Comparison of ENCODE assay signal across 2 cellular contexts in the genomic region with DNA sequence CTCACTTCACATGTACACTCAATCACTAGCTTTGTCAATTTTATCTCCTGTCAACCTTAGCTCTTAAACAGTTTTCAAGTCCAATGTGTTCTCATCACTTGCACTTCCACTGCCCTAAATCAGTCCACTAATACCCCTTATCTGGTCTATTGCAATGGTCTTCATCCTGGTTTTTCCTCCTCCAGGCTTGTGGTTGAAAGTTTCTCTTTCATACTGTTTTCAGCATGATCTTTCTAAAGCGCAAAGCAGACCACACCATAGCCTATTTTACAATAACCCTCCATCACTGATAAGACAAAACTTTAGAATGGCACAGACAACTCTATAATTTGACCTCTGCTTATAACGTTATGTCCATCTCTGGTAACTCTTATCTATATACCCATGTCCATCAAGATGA.
TF ChIP-seq lines count a peak whose summit lies in the region.

No MANE protein-coding gene starts in this region.

TF ChIP-seq in endothelial cell of umbilical vein, 7 proteins besides CTCF, POLR2A, EP300 and RAD21 (continued from another document):
- no peak for TF ChIP-seq EZH2 (IDR thresholded peaks at IDR 0.05; ENCODE audit: borderline replicate concordance, low read depth, low read length, severe bottlenecking)
TF ChIP-seq in endothelial cell of umbilical vein: peak in this region for 0.

TF ChIP-seq in SK-N-SH treated with all-trans-retinoic acid at 6 μM for 48 hours, 23 proteins besides CTCF, POLR2A, EP300 and RAD21 (continued from another document):
- TF ChIP-seq PATZ1 (CRISPR knock-in tag; IDR thresholded peaks at IDR 0.05; ENCODE audit: borderline replicate concordance) (no peak), CSDC2 (CRISPR knock-in tag; IDR thresholded peaks at IDR 0.05) (no peak), OSR1 (CRISPR knock-in tag; IDR thresholded peaks at IDR 0.05) (no peak), ZFP30 (CRISPR knock-in tag; IDR thresholded peaks at IDR 0.05) (no peak), ZNF8 (CRISPR knock-in tag; IDR thresholded peaks at IDR 0.05) (no peak)
